Comparison of ENCODE assay signal across 8 cellular contexts in genomic region chr15:83066034-83066760, GRCh38. TPM values are rescaled to one million over a fixed set of nuclear protein-coding genes. Genes with fewer than 3 reads are reported as not detected.
DNase-seq lines count a peak whose midpoint lies in the region; ATAC-seq, FAIRE-seq and TF ChIP-seq lines count a peak whose summit lies in the region.

No MANE protein-coding gene starts in this region.

- ATAC-seq in pancreas, result no peak
- ATAC-seq in GM19467 (IDR thresholded peaks at IDR 0.05; ENCODE audit: unreplicated experiment), result no peak

- H3K4me3 ChIP-seq in pancreas, result peak overlapping the region; percentile 83 to 100 (median 94)

- intact Hi-C loops in pancreas (cut with DNase I), result no loop called here

- H3K27me3 ChIP-seq in pancreas, result no peaks in the 10 kb centered on the region

- H3K4me1 ChIP-seq in pancreas, result peaks cover 14 to 38% (median 19%) of the 10 kb centered on the region in 3 donors

- DNase-seq in NCI-H82 (lab: John Stamatoyannopoulos, UW), result peak; percentile 34
- DNase-seq in NCI-H82 treated with DMSO at 0.1 percent for 48 hours (lab: John Stamatoyannopoulos, UW; ENCODE audit: unreplicated experiment), result no peak
- peak; percentile 47 to 63 for DNase-seq in erythroblast (lab: John Stamatoyannopoulos, UW)
- DNase-seq in pancreas, result no peak
- DNase-seq in COLO829 (ENCODE audit: low spot score), result no peak
- no peak for DNase-seq in NK-92 (lab: John Stamatoyannopoulos, UW; ENCODE audit: unreplicated experiment)

- 4 to 6% methylated on average over 44 to 46 of the region's 46 CpGs for WGBS in pancreas, 2 donors

- H3K27ac ChIP-seq in pancreas, result peak overlapping the region; percentile 72 to 92 (median 85)

- H3K36me3 ChIP-seq in pancreas, result no peaks in the 10 kb centered on the region

- no peaks in the 10 kb centered on the region for H3K9me3 ChIP-seq in pancreas

- no peak for TF ChIP-seq CTCF in pancreas (IDR thresholded peaks at IDR 0.05)

- no peak for TF ChIP-seq POLR2A in erythroblast (IDR thresholded peaks at IDR 0.05; ENCODE audit: low read length)

- no peak for FAIRE-seq in pancreas (lab: Jason Lieb, UNC)

TF ChIP-seq in PFSK-1, 5 proteins besides CTCF, POLR2A, EP300 and RAD21:
- TF ChIP-seq REST (IDR thresholded peaks at IDR 0.05; ENCODE audit: insufficient read depth in 1 of 2, low read depth in 2 of 2, low read length in 2 of 2), result no peak
- TF ChIP-seq POLR2AphosphoS5 (IDR thresholded peaks at IDR 0.05; ENCODE audit: low read depth, low read length), result no peak
- TF ChIP-seq TAF1 (IDR thresholded peaks at IDR 0.05; ENCODE audit: borderline replicate concordance, insufficient read depth, low read length), result peak; percentile 30; the same call in 1 of the 2 replicates
TF ChIP-seq in PFSK-1: peak in this region for 1.

RNA-seq across cellular contexts. Expression of gene BTBD1, which starts 0.9 kb away (rescaled TPM):
- 38.4 TPM for polyA plus RNA-seq in PFSK-1 (2012; ENCODE audit: insufficient read length, low read depth)
- 10 to 100 TPM; 11.4 to 24.4 (median 15.6) TPM for total RNA-seq in pancreas
- 10 to 100 TPM in 1 of 2 donors, 1 to 10 TPM in 1; 5.1 to 16.1 TPM for polyA plus RNA-seq in pancreas

RNA-seq across cellular contexts. Expression of gene TM6SF1, which starts 41.2 kb away (rescaled TPM):
- polyA plus RNA-seq in PFSK-1 (2012; ENCODE audit: insufficient read length, low read depth), result 0.93 TPM
- 1 to 10 TPM in 3 of 6 donors, under 1 TPM in 3; 0.19 to 6.0 (median 0.99) TPM for total RNA-seq in pancreas
- 1 to 10 TPM in 1 of 2 donors, under 1 TPM in 1; 0.87 to 2.2 TPM for polyA plus RNA-seq in pancreas

RNA-seq across cellular contexts. Expression of gene C15orf40, which starts 54.8 kb away (rescaled TPM):
- 29.3 TPM for polyA plus RNA-seq in PFSK-1 (2012; ENCODE audit: insufficient read length, low read depth)
- 10 to 100 TPM in 3 of 6 donors, 1 to 10 TPM in 3; 6.4 to 12.0 (median 10.2) TPM for total RNA-seq in pancreas
- polyA plus RNA-seq in pancreas, result 10 to 100 TPM in 1 of 2 donors, 1 to 10 TPM in 1; 8.7 to 19.0 TPM

Comparison
In these comparisons a context has a peak if more than half of its experiments do, and no peak if none do; other contexts are left out.
1. DNase-seq: peak in NCI-H82 (single experiment) and erythroblast (2 of 2); none in NCI-H82 treated with DMSO at 0.1 percent for 48 hours (single experiment), pancreas (0 of 6), COLO829 (single experiment) and NK-92 (single experiment).